In the genomic region with DNA sequence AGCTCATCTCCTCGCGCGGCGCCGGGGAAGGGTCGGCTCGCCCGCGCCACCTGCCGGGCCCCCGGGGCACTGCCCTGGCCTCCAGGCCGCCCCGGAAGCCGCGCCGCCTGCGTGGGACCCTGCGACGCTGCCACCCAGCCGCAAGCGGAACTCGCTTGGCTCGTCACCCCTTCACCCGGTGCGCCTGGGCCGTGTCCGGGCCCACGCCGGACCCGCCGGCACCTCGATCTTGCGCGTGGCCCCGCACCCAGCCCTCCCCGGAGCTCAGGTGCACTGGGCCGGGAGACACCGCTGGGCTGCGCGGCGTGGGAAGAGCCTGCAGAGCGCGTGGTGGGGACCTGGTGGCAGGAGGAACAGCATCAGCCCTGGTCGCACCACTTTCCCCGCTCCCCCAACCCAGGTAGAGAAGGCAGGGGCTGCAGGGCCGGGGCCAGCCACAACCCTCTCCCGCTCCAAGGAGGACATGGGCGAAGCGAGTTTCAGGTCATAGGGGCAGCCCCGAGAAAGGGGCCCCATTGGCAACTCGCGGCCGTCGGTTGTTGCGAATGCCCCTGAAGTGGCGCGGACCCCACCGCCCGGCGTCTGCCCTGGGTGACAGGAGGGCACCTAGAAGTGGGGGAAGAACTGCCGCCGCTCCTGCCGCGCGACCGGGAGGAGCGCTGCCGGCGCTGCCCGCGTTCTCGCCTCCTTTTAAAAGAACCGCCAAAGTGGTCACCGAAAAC, we compare ENCODE assay signal across 2 cellular contexts.
A peak's percentile ranks its signal among the peaks of the same experiment; 100 is the strongest.
TF ChIP-seq lines count a peak whose summit lies in the region.

No MANE protein-coding gene starts in this region.

TF ChIP-seq in HCT116, 20 proteins besides CTCF, POLR2A, EP300 and RAD21:
- no peak for TF ChIP-seq FOSL1 (IDR thresholded peaks at IDR 0.05; ENCODE audit: low read depth)
- TF ChIP-seq EGR1 (IDR thresholded peaks at IDR 0.05; ENCODE audit: low read depth), result no peak
- TF ChIP-seq, protein P1, sequence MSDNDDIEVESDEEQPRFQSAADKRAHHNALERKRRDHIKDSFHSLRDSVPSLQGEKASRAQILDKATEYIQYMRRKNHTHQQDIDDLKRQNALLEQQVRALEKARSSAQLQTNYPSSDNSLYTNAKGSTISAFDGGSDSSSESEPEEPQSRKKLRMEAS (IDR thresholded peaks at IDR 0.05), result peak; percentile 74
- no peak for TF ChIP-seq ZNF274 (IDR thresholded peaks at IDR 0.05; ENCODE audit: low read depth, low read length)
- no peak for TF ChIP-seq CBX3 (IDR thresholded peaks at IDR 0.05; ENCODE audit: low read depth)
- TF ChIP-seq EZH2phosphoT487 (IDR thresholded peaks at IDR 0.05; ENCODE audit: borderline replicate concordance), result no peak
- TF ChIP-seq SP1 (IDR thresholded peaks at IDR 0.05; ENCODE audit: low read depth), result no peak
- TF ChIP-seq JUND (IDR thresholded peaks at IDR 0.05), result no peak
- TF ChIP-seq ELF1 (IDR thresholded peaks at IDR 0.05; ENCODE audit: borderline replicate concordance, low read depth), result no peak; the same call in 1 of the 2 replicates
- TF ChIP-seq SRF (IDR thresholded peaks at IDR 0.05; ENCODE audit: low read depth), result peak; percentile 77; the same call in 1 of the 2 replicates
- TF ChIP-seq CEBPB (IDR thresholded peaks at IDR 0.05; ENCODE audit: low read depth), result no peak
- no peak for TF ChIP-seq TCF7L2 (IDR thresholded peaks at IDR 0.05; ENCODE audit: borderline replicate concordance, extremely low read depth, insufficient read depth, insufficient read length)
- TF ChIP-seq YY1 (IDR thresholded peaks at IDR 0.05; ENCODE audit: extremely low read depth, insufficient replicate concordance, low read depth, low read length), result peak; percentile 36
- no peak for TF ChIP-seq EZH2 (IDR thresholded peaks at IDR 0.05)
- TF ChIP-seq SIN3A (IDR thresholded peaks at IDR 0.05; ENCODE audit: low read depth), result peak; percentile 72
- TF ChIP-seq, protein P2, sequence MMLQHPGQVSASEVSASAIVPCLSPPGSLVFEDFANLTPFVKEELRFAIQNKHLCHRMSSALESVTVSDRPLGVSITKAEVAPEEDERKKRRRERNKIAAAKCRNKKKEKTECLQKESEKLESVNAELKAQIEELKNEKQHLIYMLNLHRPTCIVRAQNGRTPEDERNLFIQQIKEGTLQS (IDR thresholded peaks at IDR 0.05), result no peak
- peak; percentile 75 for TF ChIP-seq POLR2AphosphoS5 (IDR thresholded peaks at IDR 0.05; ENCODE audit: low read depth, low read length)
- TF ChIP-seq, protein P3, sequence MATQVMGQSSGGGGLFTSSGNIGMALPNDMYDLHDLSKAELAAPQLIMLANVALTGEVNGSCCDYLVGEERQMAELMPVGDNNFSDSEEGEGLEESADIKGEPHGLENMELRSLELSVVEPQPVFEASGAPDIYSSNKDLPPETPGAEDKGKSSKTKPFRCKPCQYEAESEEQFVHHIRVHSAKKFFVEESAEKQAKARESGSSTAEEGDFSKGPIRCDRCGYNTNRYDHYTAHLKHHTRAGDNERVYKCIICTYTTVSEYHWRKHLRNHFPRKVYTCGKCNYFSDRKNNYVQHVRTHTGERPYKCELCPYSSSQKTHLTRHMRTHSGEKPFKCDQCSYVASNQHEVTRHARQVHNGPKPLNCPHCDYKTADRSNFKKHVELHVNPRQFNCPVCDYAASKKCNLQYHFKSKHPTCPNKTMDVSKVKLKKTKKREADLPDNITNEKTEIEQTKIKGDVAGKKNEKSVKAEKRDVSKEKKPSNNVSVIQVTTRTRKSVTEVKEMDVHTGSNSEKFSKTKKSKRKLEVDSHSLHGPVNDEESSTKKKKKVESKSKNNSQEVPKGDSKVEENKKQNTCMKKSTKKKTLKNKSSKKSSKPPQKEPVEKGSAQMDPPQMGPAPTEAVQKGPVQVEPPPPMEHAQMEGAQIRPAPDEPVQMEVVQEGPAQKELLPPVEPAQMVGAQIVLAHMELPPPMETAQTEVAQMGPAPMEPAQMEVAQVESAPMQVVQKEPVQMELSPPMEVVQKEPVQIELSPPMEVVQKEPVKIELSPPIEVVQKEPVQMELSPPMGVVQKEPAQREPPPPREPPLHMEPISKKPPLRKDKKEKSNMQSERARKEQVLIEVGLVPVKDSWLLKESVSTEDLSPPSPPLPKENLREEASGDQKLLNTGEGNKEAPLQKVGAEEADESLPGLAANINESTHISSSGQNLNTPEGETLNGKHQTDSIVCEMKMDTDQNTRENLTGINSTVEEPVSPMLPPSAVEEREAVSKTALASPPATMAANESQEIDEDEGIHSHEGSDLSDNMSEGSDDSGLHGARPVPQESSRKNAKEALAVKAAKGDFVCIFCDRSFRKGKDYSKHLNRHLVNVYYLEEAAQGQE (IDR thresholded peaks at IDR 0.05; ENCODE audit: low read depth), result no peak
- peak; percentile 86; the same call in 1 of the 2 replicates for TF ChIP-seq ZFX (IDR thresholded peaks at IDR 0.05)
- TF ChIP-seq, protein P4, sequence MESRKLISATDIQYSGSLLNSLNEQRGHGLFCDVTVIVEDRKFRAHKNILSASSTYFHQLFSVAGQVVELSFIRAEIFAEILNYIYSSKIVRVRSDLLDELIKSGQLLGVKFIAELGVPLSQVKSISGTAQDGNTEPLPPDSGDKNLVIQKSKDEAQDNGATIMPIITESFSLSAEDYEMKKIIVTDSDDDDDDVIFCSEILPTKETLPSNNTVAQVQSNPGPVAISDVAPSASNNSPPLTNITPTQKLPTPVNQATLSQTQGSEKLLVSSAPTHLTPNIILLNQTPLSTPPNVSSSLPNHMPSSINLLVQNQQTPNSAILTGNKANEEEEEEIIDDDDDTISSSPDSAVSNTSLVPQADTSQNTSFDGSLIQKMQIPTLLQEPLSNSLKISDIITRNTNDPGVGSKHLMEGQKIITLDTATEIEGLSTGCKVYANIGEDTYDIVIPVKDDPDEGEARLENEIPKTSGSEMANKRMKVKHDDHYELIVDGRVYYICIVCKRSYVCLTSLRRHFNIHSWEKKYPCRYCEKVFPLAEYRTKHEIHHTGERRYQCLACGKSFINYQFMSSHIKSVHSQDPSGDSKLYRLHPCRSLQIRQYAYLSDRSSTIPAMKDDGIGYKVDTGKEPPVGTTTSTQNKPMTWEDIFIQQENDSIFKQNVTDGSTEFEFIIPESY (IDR thresholded peaks at IDR 0.05; ENCODE audit: extremely low read depth, insufficient replicate concordance, low read length), result peak; percentile 81

TF ChIP-seq in GM12878, 131 proteins besides CTCF, POLR2A, EP300 and RAD21 (continues in another document):
- TF ChIP-seq, protein P5, sequence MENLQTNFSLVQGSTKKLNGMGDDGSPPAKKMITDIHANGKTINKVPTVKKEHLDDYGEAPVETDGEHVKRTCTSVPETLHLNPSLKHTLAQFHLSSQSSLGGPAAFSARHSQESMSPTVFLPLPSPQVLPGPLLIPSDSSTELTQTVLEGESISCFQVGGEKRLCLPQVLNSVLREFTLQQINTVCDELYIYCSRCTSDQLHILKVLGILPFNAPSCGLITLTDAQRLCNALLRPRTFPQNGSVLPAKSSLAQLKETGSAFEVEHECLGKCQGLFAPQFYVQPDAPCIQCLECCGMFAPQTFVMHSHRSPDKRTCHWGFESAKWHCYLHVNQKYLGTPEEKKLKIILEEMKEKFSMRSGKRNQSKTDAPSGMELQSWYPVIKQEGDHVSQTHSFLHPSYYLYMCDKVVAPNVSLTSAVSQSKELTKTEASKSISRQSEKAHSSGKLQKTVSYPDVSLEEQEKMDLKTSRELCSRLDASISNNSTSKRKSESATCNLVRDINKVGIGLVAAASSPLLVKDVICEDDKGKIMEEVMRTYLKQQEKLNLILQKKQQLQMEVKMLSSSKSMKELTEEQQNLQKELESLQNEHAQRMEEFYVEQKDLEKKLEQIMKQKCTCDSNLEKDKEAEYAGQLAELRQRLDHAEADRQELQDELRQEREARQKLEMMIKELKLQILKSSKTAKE (IDR thresholded peaks at IDR 0.05; ENCODE audit: low read depth, poor library complexity, severe bottlenecking), result no peak
- TF ChIP-seq YBX1 (IDR thresholded peaks at IDR 0.05) (no peak), IKZF2 (IDR thresholded peaks at IDR 0.05) (no peak), MEF2B (IDR thresholded peaks at IDR 0.05; ENCODE audit: partially characterized antibody, poor library complexity, severe bottlenecking) (no peak), MEF2A (IDR thresholded peaks at IDR 0.05; ENCODE audit: insufficient read depth, low read depth, low read length) (0 out of 2 replicates have a peak, but pooled peaks have one; percentile 31), GATAD2B (conservative IDR thresholded peaks at IDR 0.05; ENCODE audit: low read depth) (peak; percentile 91), SMC3 (IDR thresholded peaks at IDR 0.05; ENCODE audit: borderline replicate concordance, low read length) (no peak; the same call in 1 of the 2 replicates), MYC (IDR thresholded peaks at IDR 0.05; ENCODE audit: insufficient read depth, insufficient read length, insufficient replicate concordance, low read length, severe bottlenecking) (no peak), RBBP5 (conservative IDR thresholded peaks at IDR 0.05) (no peak), MTA2 (IDR thresholded peaks at IDR 0.05; ENCODE audit: low read depth) (no peak), HDAC6 (IDR thresholded peaks at IDR 0.05; ENCODE audit: unreplicated experiment) (no peak), HDAC2 (IDR thresholded peaks at IDR 0.05) (no peak), CREB1 (IDR thresholded peaks at IDR 0.05; ENCODE audit: low read depth) (peak; percentile 90), RELA (IDR thresholded peaks at IDR 0.05; ENCODE audit: borderline replicate concordance, partially characterized antibody) (no peak), SUPT20H (IDR thresholded peaks at IDR 0.05; ENCODE audit: borderline replicate concordance, control insufficient read depth, low read depth, low read length) (no peak), NBN (IDR thresholded peaks at IDR 0.05) (0 out of 2 replicates have a peak, but pooled peaks have one; percentile 39)
- TF ChIP-seq, protein P6, sequence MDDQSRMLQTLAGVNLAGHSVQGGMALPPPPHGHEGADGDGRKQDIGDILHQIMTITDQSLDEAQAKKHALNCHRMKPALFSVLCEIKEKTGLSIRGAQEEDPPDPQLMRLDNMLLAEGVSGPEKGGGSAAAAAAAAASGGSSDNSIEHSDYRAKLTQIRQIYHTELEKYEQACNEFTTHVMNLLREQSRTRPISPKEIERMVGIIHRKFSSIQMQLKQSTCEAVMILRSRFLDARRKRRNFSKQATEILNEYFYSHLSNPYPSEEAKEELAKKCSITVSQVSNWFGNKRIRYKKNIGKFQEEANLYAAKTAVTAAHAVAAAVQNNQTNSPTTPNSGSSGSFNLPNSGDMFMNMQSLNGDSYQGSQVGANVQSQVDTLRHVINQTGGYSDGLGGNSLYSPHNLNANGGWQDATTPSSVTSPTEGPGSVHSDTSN (IDR thresholded peaks at IDR 0.05; ENCODE audit: insufficient replicate concordance, low read depth, low read length), result no peak
- TF ChIP-seq, protein P2 (IDR thresholded peaks at IDR 0.05; ENCODE audit: borderline replicate concordance, extremely low read depth, low read depth, low read length), result peak; percentile 76
- TF ChIP-seq, protein P7, sequence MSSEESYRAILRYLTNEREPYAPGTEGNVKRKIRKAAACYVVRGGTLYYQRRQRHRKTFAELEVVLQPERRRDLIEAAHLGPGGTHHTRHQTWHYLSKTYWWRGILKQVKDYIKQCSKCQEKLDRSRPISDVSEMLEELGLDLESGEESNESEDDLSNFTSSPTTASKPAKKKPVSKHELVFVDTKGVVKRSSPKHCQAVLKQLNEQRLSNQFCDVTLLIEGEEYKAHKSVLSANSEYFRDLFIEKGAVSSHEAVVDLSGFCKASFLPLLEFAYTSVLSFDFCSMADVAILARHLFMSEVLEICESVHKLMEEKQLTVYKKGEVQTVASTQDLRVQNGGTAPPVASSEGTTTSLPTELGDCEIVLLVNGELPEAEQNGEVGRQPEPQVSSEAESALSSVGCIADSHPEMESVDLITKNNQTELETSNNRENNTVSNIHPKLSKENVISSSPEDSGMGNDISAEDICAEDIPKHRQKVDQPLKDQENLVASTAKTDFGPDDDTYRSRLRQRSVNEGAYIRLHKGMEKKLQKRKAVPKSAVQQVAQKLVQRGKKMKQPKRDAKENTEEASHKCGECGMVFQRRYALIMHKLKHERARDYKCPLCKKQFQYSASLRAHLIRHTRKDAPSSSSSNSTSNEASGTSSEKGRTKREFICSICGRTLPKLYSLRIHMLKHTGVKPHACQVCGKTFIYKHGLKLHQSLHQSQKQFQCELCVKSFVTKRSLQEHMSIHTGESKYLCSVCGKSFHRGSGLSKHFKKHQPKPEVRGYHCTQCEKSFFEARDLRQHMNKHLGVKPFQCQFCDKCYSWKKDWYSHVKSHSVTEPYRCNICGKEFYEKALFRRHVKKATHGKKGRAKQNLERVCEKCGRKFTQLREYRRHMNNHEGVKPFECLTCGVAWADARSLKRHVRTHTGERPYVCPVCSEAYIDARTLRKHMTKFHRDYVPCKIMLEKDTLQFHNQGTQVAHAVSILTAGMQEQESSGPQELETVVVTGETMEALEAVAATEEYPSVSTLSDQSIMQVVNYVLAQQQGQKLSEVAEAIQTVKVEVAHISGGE (CRISPR knock-in tag; IDR thresholded peaks at IDR 0.05), result peak; percentile 62
- TF ChIP-seq, protein P4 (IDR thresholded peaks at IDR 0.05), result no peak
- TF ChIP-seq, protein P8, sequence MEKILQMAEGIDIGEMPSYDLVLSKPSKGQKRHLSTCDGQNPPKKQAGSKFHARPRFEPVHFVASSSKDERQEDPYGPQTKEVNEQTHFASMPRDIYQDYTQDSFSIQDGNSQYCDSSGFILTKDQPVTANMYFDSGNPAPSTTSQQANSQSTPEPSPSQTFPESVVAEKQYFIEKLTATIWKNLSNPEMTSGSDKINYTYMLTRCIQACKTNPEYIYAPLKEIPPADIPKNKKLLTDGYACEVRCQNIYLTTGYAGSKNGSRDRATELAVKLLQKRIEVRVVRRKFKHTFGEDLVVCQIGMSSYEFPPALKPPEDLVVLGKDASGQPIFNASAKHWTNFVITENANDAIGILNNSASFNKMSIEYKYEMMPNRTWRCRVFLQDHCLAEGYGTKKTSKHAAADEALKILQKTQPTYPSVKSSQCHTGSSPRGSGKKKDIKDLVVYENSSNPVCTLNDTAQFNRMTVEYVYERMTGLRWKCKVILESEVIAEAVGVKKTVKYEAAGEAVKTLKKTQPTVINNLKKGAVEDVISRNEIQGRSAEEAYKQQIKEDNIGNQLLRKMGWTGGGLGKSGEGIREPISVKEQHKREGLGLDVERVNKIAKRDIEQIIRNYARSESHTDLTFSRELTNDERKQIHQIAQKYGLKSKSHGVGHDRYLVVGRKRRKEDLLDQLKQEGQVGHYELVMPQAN (conservative IDR thresholded peaks at IDR 0.05), result peak; percentile 94
- TF ChIP-seq, protein P9, sequence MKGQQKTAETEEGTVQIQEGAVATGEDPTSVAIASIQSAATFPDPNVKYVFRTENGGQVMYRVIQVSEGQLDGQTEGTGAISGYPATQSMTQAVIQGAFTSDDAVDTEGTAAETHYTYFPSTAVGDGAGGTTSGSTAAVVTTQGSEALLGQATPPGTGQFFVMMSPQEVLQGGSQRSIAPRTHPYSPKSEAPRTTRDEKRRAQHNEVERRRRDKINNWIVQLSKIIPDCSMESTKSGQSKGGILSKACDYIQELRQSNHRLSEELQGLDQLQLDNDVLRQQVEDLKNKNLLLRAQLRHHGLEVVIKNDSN (IDR thresholded peaks at IDR 0.05; ENCODE audit: borderline replicate concordance, extremely low read length, insufficient read depth, low read depth, low read length), result no peak
